ENCODE assay signal across 8 cellular contexts in genomic region chr18:80157708-80158343, GRCh38. TPM values are rescaled to one million over a fixed set of nuclear protein-coding genes. Genes with fewer than 3 reads are reported as not detected.
DNase-seq lines count a peak whose midpoint lies in the region; ATAC-seq and TF ChIP-seq lines count a peak whose summit lies in the region.

No MANE protein-coding gene starts in this region.

- no peak overlapping the region for H3K9ac ChIP-seq in DND-41 (ENCODE audit: low read depth, low read length)

- no peak overlapping the region for H3K27ac ChIP-seq in DND-41 (ENCODE audit: low read length)
- H3K27ac ChIP-seq in Peyer's patch, result no peak overlapping the region

- H3K4me3 ChIP-seq in DND-41 (ENCODE audit: low read depth in 1 of 2, low read length in 2 of 2) (no peak overlapping the region), Peyer's patch (no peak overlapping the region)

- no peak overlapping the region for H3K27ac Mint-ChIP-seq in type B pancreatic cell

- peaks cover 19% of the 10 kb centered on the region for H3K36me3 Mint-ChIP-seq in type B pancreatic cell

- H3K4me1 ChIP-seq in DND-41 (ENCODE audit: insufficient read depth, low read length) (no peaks in the 10 kb centered on the region), Peyer's patch (peaks cover 0 to 4% (median 0%) of the 10 kb centered on the region in 4 donors)

- TF ChIP-seq CTCF in DND-41 (IDR thresholded peaks at IDR 0.05; ENCODE audit: borderline replicate concordance, extremely low read depth, low read length, poor library complexity, severe bottlenecking) (peak; percentile 92), Peyer's patch (IDR thresholded peaks at IDR 0.05) (peak; percentile 73 to 96 (median 85)), type B pancreatic cell (conservative IDR thresholded peaks at IDR 0.05) (peak; percentile 98)

- H3K9me3 ChIP-seq in DND-41 (ENCODE audit: insufficient read depth, low read length, severe bottlenecking) (no peaks in the 10 kb centered on the region), Peyer's patch (no peaks in the 10 kb centered on the region)

- no peaks in the 10 kb centered on the region for H3K79me2 ChIP-seq in DND-41 (ENCODE audit: insufficient read depth, low read length)

- H3K4me3 Mint-ChIP-seq in type B pancreatic cell, result no peak overlapping the region

- peak; percentile 76 for DNase-seq in DND-41
- peak; percentile 76 to 90 (median 82) for DNase-seq in Peyer's patch
- peak; percentile 53 for DNase-seq in activated T-helper 9 cell treated with anti-CD3 and anti-CD28 coated beads, Interleukin-2, amount 50 U/mL, for 16 hours (ENCODE audit: low read depth)
- DNase-seq in germinal center (ENCODE audit: low spot score), result peak; percentile 62
- DNase-seq in pons (ENCODE audit: low spot score), result peak; percentile 83
- DNase-seq in type B pancreatic cell (ENCODE audit: extremely low spot score, unreplicated experiment), result no peak

- H3K36me3 ChIP-seq in DND-41 (ENCODE audit: insufficient read depth, low read length) (0 out of 2 replicates have a peak, but pooled peaks cover 3% of the 10 kb centered on the region), Peyer's patch (no peaks in the 10 kb centered on the region)

- H4K20me1 ChIP-seq in DND-41 (ENCODE audit: insufficient read depth, low read length), result peaks cover 3% of the 10 kb centered on the region; the same call in 1 of the 2 replicates

- H2AFZ ChIP-seq in DND-41 (ENCODE audit: low read depth, low read length), result no peak overlapping the region

- no peak for TF ChIP-seq POLR2A in Peyer's patch (IDR thresholded peaks at IDR 0.05)

- ATAC-seq in DND-41 (ENCODE audit: insufficient read depth, low read depth) (peak; percentile 78), HG03354 (IDR thresholded peaks at IDR 0.05; ENCODE audit: poor library complexity, severe bottlenecking, unreplicated experiment) (peak; percentile 60), GM18502 (IDR thresholded peaks at IDR 0.05; ENCODE audit: poor library complexity, unreplicated experiment) (no peak)

- no peak overlapping the region for H3K4me2 ChIP-seq in DND-41 (ENCODE audit: insufficient read depth, low read length)

- no peaks in the 10 kb centered on the region for H3K9me3 Mint-ChIP-seq in type B pancreatic cell

- H3K27me3 ChIP-seq in DND-41 (ENCODE audit: insufficient read depth, low read length, poor library complexity), result no peaks in the 10 kb centered on the region
- H3K27me3 ChIP-seq in Peyer's patch, result no peaks in the 10 kb centered on the region

- no peaks in the 10 kb centered on the region for H3K27me3 Mint-ChIP-seq in type B pancreatic cell

- no peaks in the 10 kb centered on the region for H3K4me1 Mint-ChIP-seq in type B pancreatic cell (ENCODE audit: unreplicated experiment)

RNA-seq across cellular contexts. Expression of gene ADNP2, which starts 48.8 kb away (rescaled TPM):
- 10 to 100 TPM; 18.9 to 26.7 (median 24.0) TPM for total RNA-seq in Peyer's patch
- 26.4 and 28.4 TPM in 2 replicates for total RNA-seq in type B pancreatic cell (ENCODE audit: low replicate concordance)
